ENCODE assay signal across 12 cellular contexts in the genomic region with DNA sequence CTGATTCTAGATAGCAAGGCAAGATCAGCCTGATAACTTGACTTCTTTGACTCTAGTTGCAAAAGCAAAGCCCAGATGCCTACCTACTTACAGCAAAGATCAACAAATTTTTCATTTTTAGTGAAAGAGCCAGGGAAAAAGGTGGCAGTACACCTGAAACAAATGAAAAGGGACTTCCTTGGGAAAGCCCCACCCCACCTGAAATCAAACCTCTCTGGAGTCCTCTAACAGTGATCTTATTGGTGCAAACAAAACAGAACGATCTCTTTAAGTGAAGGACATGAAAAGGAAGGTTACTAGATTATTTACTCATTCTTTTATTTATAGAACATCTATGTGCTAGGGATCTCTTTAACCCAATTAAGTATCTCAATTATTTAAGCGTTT.
DNase-seq lines count a peak whose midpoint lies in the region; ATAC-seq lines count a peak whose summit lies in the region.
"Had no signal": no experiment of that assay in that cellular context is flagged by ENCODE, and none has a peak within 500 bp of the region (broad histone marks: within the 10 kb centered on the region; RNA-seq: fewer than 3 reads in every experiment).

No MANE protein-coding gene starts in this region.

- peaks cover 51% of the 10 kb centered on the region for H3K4me1 ChIP-seq in BLaER1
- H3K4me1 ChIP-seq: pancreas had no signal

- H3K27me3 Mint-ChIP-seq in dendritic cell treated with granulocyte-macrophage colony-stimulating factor and Interleukin-4, amounts not matched to agents 40 ng/mL and 50 ng/mL, for 4 days = no peaks in the 10 kb centered on the region

- H3K4me3 ChIP-seq in BLaER1 = peak overlapping the region; percentile 76

- peak overlapping the region; percentile 84; the same call in 1 of the 2 replicates for H3K9ac ChIP-seq in BLaER1

- peak overlapping the region; percentile 89 for H3K27ac ChIP-seq in BLaER1
- H3K27ac ChIP-seq: brain microvascular endothelial cell had no signal

- no peak for DNase-seq in AG20443 (ENCODE audit: low spot score)
- DNase-seq in AG08395 (ENCODE audit: low spot score) = no peak
- DNase-seq: brain microvascular endothelial cell, HFFc6, NCI-H1105 treated with DMSO at 0.1 percent for 48 hours, pancreas had no signal

- H3K36me3 Mint-ChIP-seq in dendritic cell treated with granulocyte-macrophage colony-stimulating factor and Interleukin-4, amounts not matched to agents 40 ng/mL and 50 ng/mL, for 4 days (ENCODE audit: low read depth) = peaks cover 31% of the 10 kb centered on the region

- H3K36me3 ChIP-seq in BLaER1 = no peaks in the 10 kb centered on the region
- H3K36me3 ChIP-seq: brain microvascular endothelial cell, pancreas had no signal

- no peaks in the 10 kb centered on the region for H3K9me3 Mint-ChIP-seq in dendritic cell treated with granulocyte-macrophage colony-stimulating factor and Interleukin-4, amounts not matched to agents 40 ng/mL and 50 ng/mL, for 4 days
- H3K9me3 Mint-ChIP-seq: HFFc6 had no signal

- no peaks in the 10 kb centered on the region for H3K9me3 ChIP-seq in BLaER1
- H3K9me3 ChIP-seq: pancreas had no signal

- H3K4me3 Mint-ChIP-seq in dendritic cell treated with granulocyte-macrophage colony-stimulating factor and Interleukin-4, amounts not matched to agents 40 ng/mL and 50 ng/mL, for 4 days = peak overlapping the region; percentile 92
- H3K4me3 Mint-ChIP-seq: HFFc6 had no signal

- peak overlapping the region; percentile 98 for H3K4me2 ChIP-seq in BLaER1

- H3K4me1 Mint-ChIP-seq in dendritic cell treated with granulocyte-macrophage colony-stimulating factor and Interleukin-4, amounts not matched to agents 40 ng/mL and 50 ng/mL, for 4 days (ENCODE audit: low read depth) = peaks cover 60% of the 10 kb centered on the region

- no peaks in the 10 kb centered on the region for H3K27me3 ChIP-seq in BLaER1
- H3K27me3 ChIP-seq: brain microvascular endothelial cell, pancreas had no signal

- intact Hi-C loops in dendritic cell treated with granulocyte-macrophage colony-stimulating factor and Interleukin-4, amounts not matched to agents 40 ng/mL and 50 ng/mL, for 4 days (cut with micrococcal nuclease) = loop anchor here (5.0 kb wide), 1 partner anchor 105 kb away; no protein-coding TSS in a partner anchor

- peak overlapping the region; percentile 86 for H3K27ac Mint-ChIP-seq in dendritic cell treated with granulocyte-macrophage colony-stimulating factor and Interleukin-4, amounts not matched to agents 40 ng/mL and 50 ng/mL, for 4 days
- H3K27ac Mint-ChIP-seq: HFFc6 had no signal

- ATAC-seq in GM18511 (IDR thresholded peaks at IDR 0.05; ENCODE audit: unreplicated experiment) (peak; percentile 11), HG03432 (IDR thresholded peaks at IDR 0.05; ENCODE audit: unreplicated experiment) (peak; percentile 13), GM18873 (IDR thresholded peaks at IDR 0.05; ENCODE audit: low FRiP score, unreplicated experiment) (no peak), HG02884 (IDR thresholded peaks at IDR 0.05; ENCODE audit: unreplicated experiment) (no peak)

- no peaks in the 10 kb centered on the region for H4K20me1 ChIP-seq in BLaER1

Comparison
In these comparisons a context has a peak if more than half of its experiments do, and no peak if none do; other contexts are left out.
1. ATAC-seq: peak in GM18511 (single experiment) and HG03432 (single experiment); none in GM18873 (single experiment) and HG02884 (single experiment).